In the genomic region with DNA sequence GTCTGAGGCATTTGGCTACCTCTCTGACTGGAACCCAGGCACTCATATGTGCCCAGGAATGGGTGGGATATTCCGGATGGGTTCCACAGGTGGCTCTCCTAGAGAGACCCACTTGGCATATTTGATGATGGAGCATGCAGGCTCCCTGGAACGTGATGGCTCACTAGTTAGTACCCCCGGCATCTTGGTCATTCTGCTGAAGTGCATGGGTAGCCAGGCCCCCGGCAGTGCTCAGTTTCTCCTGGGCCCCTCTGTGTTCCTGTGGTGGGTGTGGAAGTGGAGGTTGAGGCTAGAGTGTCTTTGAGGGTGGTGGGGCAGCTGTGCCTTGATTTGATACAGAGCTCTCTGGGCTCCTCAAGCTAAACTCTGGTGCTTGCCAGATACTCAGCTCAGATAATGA, we compare ENCODE assay signal across 17 cellular contexts. TPM values are rescaled to one million over a fixed set of nuclear protein-coding genes. Genes with fewer than 3 reads are reported as not detected.
A peak's percentile ranks its signal among the peaks of the same experiment; 100 is the strongest.
DNase-seq lines count a peak whose midpoint lies in the region; ATAC-seq and TF ChIP-seq lines count a peak whose summit lies in the region.
"Had no signal": no experiment of that assay in that cellular context is flagged by ENCODE, and none has a peak within 500 bp of the region (broad histone marks: within the 10 kb centered on the region; RNA-seq: fewer than 3 reads in every experiment).

No MANE protein-coding gene starts in this region.

- H3K36me3 Mint-ChIP-seq in activated CD8-positive, alpha-beta T cell treated with anti-CD3 and anti-CD28 coated beads for 36 hours (ENCODE audit: low read depth) = peaks cover 11% of the 10 kb centered on the region
- H3K36me3 Mint-ChIP-seq in activated CD8-positive, alpha-beta T cell treated with anti-CD3 and anti-CD28 coated beads, Interleukin-2, amount 10 ng/mL, durations not matched to agents 7 days and 5 days (ENCODE audit: low read depth) = peaks cover 21% of the 10 kb centered on the region
- H3K36me3 Mint-ChIP-seq in CD4-positive, alpha-beta memory T cell = no peaks in the 10 kb centered on the region
- peaks cover 21% of the 10 kb centered on the region for H3K36me3 Mint-ChIP-seq in activated naive CD8-positive, alpha-beta T cell treated with anti-CD3 and anti-CD28 coated beads for 36 hours
- peaks cover 0 to 10% (median 3%) of the 10 kb centered on the region in 3 donors for H3K36me3 Mint-ChIP-seq in naive thymus-derived CD8-positive, alpha-beta T cell

- H3K36me3 ChIP-seq in CD4-positive, alpha-beta memory T cell (ENCODE audit: insufficient read depth, low read length) = no peaks in the 10 kb centered on the region

- intact Hi-C loops in activated CD8-positive, alpha-beta T cell treated with anti-CD3 and anti-CD28 coated beads for 36 hours (cut with micrococcal nuclease) = no loop called here
- intact Hi-C loops in CD4-positive, alpha-beta memory T cell (cut with micrococcal nuclease) = no loop called here

- H3K27ac Mint-ChIP-seq in activated CD8-positive, alpha-beta T cell treated with anti-CD3 and anti-CD28 coated beads for 36 hours = peak overlapping the region; percentile 20
- no peak overlapping the region for H3K27ac Mint-ChIP-seq in activated CD8-positive, alpha-beta T cell treated with anti-CD3 and anti-CD28 coated beads, Interleukin-2, amount 10 ng/mL, durations not matched to agents 7 days and 5 days
- peak overlapping the region in 6 of 7 donors; percentile 29 to 77 (median 62) for H3K27ac Mint-ChIP-seq in CD4-positive, alpha-beta memory T cell
- H3K27ac Mint-ChIP-seq in activated naive CD8-positive, alpha-beta T cell treated with anti-CD3 and anti-CD28 coated beads for 36 hours = peak overlapping the region; percentile 45
- H3K27ac Mint-ChIP-seq in naive thymus-derived CD8-positive, alpha-beta T cell = peak overlapping the region in 7 of 10 donors; percentile 23 to 71 (median 40)
- H3K27ac Mint-ChIP-seq: HFFc6 had no signal

- H3K27ac ChIP-seq in CD4-positive, alpha-beta memory T cell (ENCODE audit: low read depth, low read length) = no peak overlapping the region

- peaks cover 42% of the 10 kb centered on the region for H3K4me1 Mint-ChIP-seq in activated CD8-positive, alpha-beta T cell treated with anti-CD3 and anti-CD28 coated beads for 36 hours (ENCODE audit: low read depth)
- peaks cover 43% of the 10 kb centered on the region for H3K4me1 Mint-ChIP-seq in activated CD8-positive, alpha-beta T cell treated with anti-CD3 and anti-CD28 coated beads, Interleukin-2, amount 10 ng/mL, durations not matched to agents 7 days and 5 days (ENCODE audit: low read depth)
- H3K4me1 Mint-ChIP-seq in CD4-positive, alpha-beta memory T cell = peaks cover 29 to 58% (median 41%) of the 10 kb centered on the region in 4 donors
- peaks cover 31% of the 10 kb centered on the region for H3K4me1 Mint-ChIP-seq in activated naive CD8-positive, alpha-beta T cell treated with anti-CD3 and anti-CD28 coated beads for 36 hours
- peaks cover 25 to 40% (median 31%) of the 10 kb centered on the region in 4 donors for H3K4me1 Mint-ChIP-seq in naive thymus-derived CD8-positive, alpha-beta T cell

- H3K4me1 ChIP-seq in CD4-positive, alpha-beta memory T cell (ENCODE audit: insufficient read depth, low read length) = peaks cover 41% of the 10 kb centered on the region
- H3K4me1 ChIP-seq: Caco-2 had no signal

- H3K4me3 ChIP-seq in CD4-positive, alpha-beta memory T cell (ENCODE audit: low read length in 2 of 2) = no peak overlapping the region

- H3K27me3 Mint-ChIP-seq in activated CD8-positive, alpha-beta T cell treated with anti-CD3 and anti-CD28 coated beads for 36 hours = no peaks in the 10 kb centered on the region
- no peaks in the 10 kb centered on the region for H3K27me3 Mint-ChIP-seq in activated CD8-positive, alpha-beta T cell treated with anti-CD3 and anti-CD28 coated beads, Interleukin-2, amount 10 ng/mL, durations not matched to agents 7 days and 5 days (ENCODE audit: low read depth)
- H3K27me3 Mint-ChIP-seq in CD4-positive, alpha-beta memory T cell = no peaks in the 10 kb centered on the region
- no peaks in the 10 kb centered on the region for H3K27me3 Mint-ChIP-seq in activated naive CD8-positive, alpha-beta T cell treated with anti-CD3 and anti-CD28 coated beads for 36 hours
- H3K27me3 Mint-ChIP-seq in naive thymus-derived CD8-positive, alpha-beta T cell = no peaks in the 10 kb centered on the region
- H3K27me3 Mint-ChIP-seq: B cell had no signal

- ATAC-seq in activated CD8-positive, alpha-beta T cell treated with anti-CD3 and anti-CD28 coated beads for 36 hours = no peak
- ATAC-seq in activated CD8-positive, alpha-beta T cell treated with anti-CD3 and anti-CD28 coated beads, Interleukin-2, amount 10 ng/mL, durations not matched to agents 7 days and 5 days = no peak
- no peak for ATAC-seq in naive thymus-derived CD8-positive, alpha-beta T cell
- ATAC-seq: CD8-positive, alpha-beta T cell; HepG2 had no signal

- H3K9me3 Mint-ChIP-seq in activated CD8-positive, alpha-beta T cell treated with anti-CD3 and anti-CD28 coated beads for 36 hours = peaks cover 2% of the 10 kb centered on the region
- H3K9me3 Mint-ChIP-seq in activated CD8-positive, alpha-beta T cell treated with anti-CD3 and anti-CD28 coated beads, Interleukin-2, amount 10 ng/mL, durations not matched to agents 7 days and 5 days (ENCODE audit: insufficient read depth) = no peaks in the 10 kb centered on the region
- no peaks in the 10 kb centered on the region for H3K9me3 Mint-ChIP-seq in CD4-positive, alpha-beta memory T cell
- peaks cover 7% of the 10 kb centered on the region for H3K9me3 Mint-ChIP-seq in activated naive CD8-positive, alpha-beta T cell treated with anti-CD3 and anti-CD28 coated beads for 36 hours
- H3K9me3 Mint-ChIP-seq in naive thymus-derived CD8-positive, alpha-beta T cell = no peaks in the 10 kb centered on the region
- H3K9me3 Mint-ChIP-seq: CD8-positive, alpha-beta T cell; HFFc6 had no signal

- no peak for DNase-seq in activated CD8-positive, alpha-beta T cell treated with anti-CD3 and anti-CD28 coated beads for 36 hours
- DNase-seq in activated CD8-positive, alpha-beta T cell treated with anti-CD3 and anti-CD28 coated beads, Interleukin-2, amount 10 ng/mL, durations not matched to agents 7 days and 5 days = no peak
- DNase-seq in CD4-positive, alpha-beta memory T cell = no peak
- no peak for DNase-seq in activated naive CD8-positive, alpha-beta T cell treated with anti-CD3 and anti-CD28 coated beads for 36 hours
- no peak for DNase-seq in naive thymus-derived CD8-positive, alpha-beta T cell
- no peak for DNase-seq in NCI-H146 treated with DMSO at 0.1 percent for 48 hours (lab: John Stamatoyannopoulos, UW; ENCODE audit: unreplicated experiment)
- no peak for DNase-seq in COLO668 (lab: John Stamatoyannopoulos, UW; ENCODE audit: unreplicated experiment)
- DNase-seq in islet precursor cell = no peak
- DNase-seq: C1 segment of cervical spinal cord; Caco-2; CD8-positive, alpha-beta T cell; DMS53; GF-D8; HCEC 1CT; HFFc6 had no signal

- no peaks in the 10 kb centered on the region for H3K27me3 ChIP-seq in CD4-positive, alpha-beta memory T cell (ENCODE audit: insufficient read depth, low read length)

- no peak overlapping the region for H3K4me3 Mint-ChIP-seq in activated CD8-positive, alpha-beta T cell treated with anti-CD3 and anti-CD28 coated beads for 36 hours
- H3K4me3 Mint-ChIP-seq in activated CD8-positive, alpha-beta T cell treated with anti-CD3 and anti-CD28 coated beads, Interleukin-2, amount 10 ng/mL, durations not matched to agents 7 days and 5 days = no peak overlapping the region
- no peak overlapping the region for H3K4me3 Mint-ChIP-seq in CD4-positive, alpha-beta memory T cell
- no peak overlapping the region for H3K4me3 Mint-ChIP-seq in activated naive CD8-positive, alpha-beta T cell treated with anti-CD3 and anti-CD28 coated beads for 36 hours
- H3K4me3 Mint-ChIP-seq in naive thymus-derived CD8-positive, alpha-beta T cell = no peak overlapping the region
- H3K4me3 Mint-ChIP-seq: B cell; CD8-positive, alpha-beta T cell; HFFc6 had no signal

- POLR2A ChIA-PET in activated CD8-positive, alpha-beta T cell treated with anti-CD3 and anti-CD28 coated beads for 36 hours (lab: Charles Lee) = no interaction called here
- POLR2A ChIA-PET in activated CD8-positive, alpha-beta T cell treated with anti-CD3 and anti-CD28 coated beads, Interleukin-2, amount 10 ng/mL, durations not matched to agents 7 days and 5 days (lab: Charles Lee) = no interaction called here
- POLR2A ChIA-PET in CD4-positive, alpha-beta memory T cell (lab: Charles Lee; ENCODE audit: partially characterized antibody) = interaction anchor here (1.2 kb wide), 1 partner anchor 29 kb away, joined by 4 read pairs; a partner anchor contains a TSS
- POLR2A ChIA-PET in naive thymus-derived CD8-positive, alpha-beta T cell (lab: Charles Lee) = no interaction called here

- CTCF ChIA-PET in activated CD8-positive, alpha-beta T cell treated with anti-CD3 and anti-CD28 coated beads for 36 hours (lab: Charles Lee) = no interaction called here
- CTCF ChIA-PET in activated CD8-positive, alpha-beta T cell treated with anti-CD3 and anti-CD28 coated beads, Interleukin-2, amount 10 ng/mL, durations not matched to agents 7 days and 5 days (lab: Charles Lee) = no interaction called here
- CTCF ChIA-PET in CD4-positive, alpha-beta memory T cell (lab: Charles Lee; ENCODE audit: partially characterized antibody) = interaction anchor here (1.8 kb wide), 1 partner anchor 24 kb away, joined by 5 read pairs; no protein-coding TSS in a partner anchor

- TF ChIP-seq CTCF in activated CD8-positive, alpha-beta T cell treated with anti-CD3 and anti-CD28 coated beads for 36 hours (IDR thresholded peaks at IDR 0.05) = no peak

- no peaks in the 10 kb centered on the region for H3K9me3 ChIP-seq in CD4-positive, alpha-beta memory T cell (ENCODE audit: control insufficient read depth in 1 of 2, low read length in 2 of 2)
- H3K9me3 ChIP-seq: Caco-2 had no signal

RNA-seq across cellular contexts. Expression of a gene that starts 29.4 kb away (rescaled TPM):
- 10 to 100 TPM; 31.6 to 36.8 TPM for total RNA-seq in activated CD8-positive, alpha-beta T cell treated with anti-CD3 and anti-CD28 coated beads for 36 hours
- 10 to 100 TPM; 28.6 to 31.2 TPM for total RNA-seq in activated CD8-positive, alpha-beta T cell treated with anti-CD3 and anti-CD28 coated beads, Interleukin-2, amount 10 ng/mL, durations not matched to agents 7 days and 5 days
- total RNA-seq in CD4-positive, alpha-beta memory T cell = 10 to 100 TPM; 29.3 to 34.3 TPM
- 10 to 100 TPM; 70.1 to 75.7 TPM for polyA plus RNA-seq in CD4-positive, alpha-beta memory T cell
- 10 to 100 TPM; 43.9 to 50.0 TPM for total RNA-seq in activated naive CD8-positive, alpha-beta T cell treated with anti-CD3 and anti-CD28 coated beads for 36 hours
- total RNA-seq in naive thymus-derived CD8-positive, alpha-beta T cell = 10 to 100 TPM; 30.9 to 34.3 TPM
- 10 to 100 TPM; 64.3 to 91.9 (median 73.0) TPM for polyA plus RNA-seq in naive thymus-derived CD8-positive, alpha-beta T cell
